ENCODE assay signal across 8 cellular contexts in genomic region chr11:73217131-73217809, GRCh38. TPM values are rescaled to one million over a fixed set of nuclear protein-coding genes. Genes with fewer than 3 reads are reported as not detected.
A peak's percentile ranks its signal among the peaks of the same experiment; 100 is the strongest.
DNase-seq lines count a peak whose midpoint lies in the region; ATAC-seq and TF ChIP-seq lines count a peak whose summit lies in the region.

No MANE protein-coding gene starts in this region.

- H3K4me1 Mint-ChIP-seq in activated T-cell treated with anti-CD3 and anti-CD28 coated beads, Interleukin-2, amount 50 U/mL, for 24 hours (ENCODE audit: low read depth) = peaks cover 7% of the 10 kb centered on the region
- H3K4me1 Mint-ChIP-seq in mesothelial cell of epicardium = peaks cover 44% of the 10 kb centered on the region

- ATAC-seq in GM21515 (IDR thresholded peaks at IDR 0.05; ENCODE audit: unreplicated experiment) (no peak), HG02678 (IDR thresholded peaks at IDR 0.05; ENCODE audit: unreplicated experiment) (no peak)

- H3K4me1 ChIP-seq in thyroid gland = peaks cover 45 to 48% of the 10 kb centered on the region in 2 donors

- H3K27ac Mint-ChIP-seq in activated T-cell treated with anti-CD3 and anti-CD28 coated beads, Interleukin-2, amount 50 U/mL, for 24 hours = no peak overlapping the region
- no peak overlapping the region for H3K27ac Mint-ChIP-seq in mesothelial cell of epicardium

- no peaks in the 10 kb centered on the region for H3K36me3 Mint-ChIP-seq in activated T-cell treated with anti-CD3 and anti-CD28 coated beads, Interleukin-2, amount 50 U/mL, for 24 hours (ENCODE audit: low read depth)
- no peaks in the 10 kb centered on the region for H3K36me3 Mint-ChIP-seq in mesothelial cell of epicardium

- no peak for DNase-seq in activated T-cell treated with anti-CD3 and anti-CD28 coated beads, Interleukin-2, amount 50 U/mL, for 24 hours
- DNase-seq in activated T-cell treated with anti-CD3 and anti-CD28 coated beads for 4 hours (no peak), caudate nucleus (lab: John Stamatoyannopoulos, UW) (peak in 10 of 61 donors; percentile 4 to 43 (median 27)), mesothelial cell of epicardium (ENCODE audit: low spot score in 2 of 2, unreplicated experiment in 2 of 2) (no peak), thyroid gland (peak; percentile 72), inferior parietal cortex (ENCODE audit: extremely low spot score) (no peak)

- H3K27ac ChIP-seq in caudate nucleus (ENCODE audit: low read depth, low read length) (peak overlapping the region; percentile 8), thyroid gland (peak overlapping the region; percentile 82 to 87 (median 84))

- peak overlapping the region; percentile 35 for H3K4me3 Mint-ChIP-seq in activated T-cell treated with anti-CD3 and anti-CD28 coated beads, Interleukin-2, amount 50 U/mL, for 24 hours
- H3K4me3 Mint-ChIP-seq in mesothelial cell of epicardium = peak overlapping the region; percentile 72

- H3K36me3 ChIP-seq in thyroid gland = no peaks in the 10 kb centered on the region

- intact Hi-C loops in thyroid gland (cut with DNase I) = no loop called here

- no peaks in the 10 kb centered on the region for H3K27me3 ChIP-seq in thyroid gland

- peak overlapping the region in 1 of 3 donors; percentile 58 for H3K4me3 ChIP-seq in thyroid gland (replicated peaks in 1 of 3)

- WGBS in thyroid gland, 2 donors = 62 to 66% methylated on average over 10 to 11 of the region's 15 CpGs

- no peaks in the 10 kb centered on the region for H3K9me3 ChIP-seq in thyroid gland

- H3K9me3 Mint-ChIP-seq in activated T-cell treated with anti-CD3 and anti-CD28 coated beads, Interleukin-2, amount 50 U/mL, for 24 hours = no peaks in the 10 kb centered on the region
- H3K9me3 Mint-ChIP-seq in mesothelial cell of epicardium = no peaks in the 10 kb centered on the region

- H3K27me3 Mint-ChIP-seq in activated T-cell treated with anti-CD3 and anti-CD28 coated beads, Interleukin-2, amount 50 U/mL, for 24 hours = peaks cover 35% of the 10 kb centered on the region
- H3K27me3 Mint-ChIP-seq in mesothelial cell of epicardium (ENCODE audit: low read depth) = peaks cover 24% of the 10 kb centered on the region

- no peak for TF ChIP-seq POLR2A in thyroid gland (IDR thresholded peaks at IDR 0.05)

- TF ChIP-seq CTCF in mesothelial cell of epicardium (IDR thresholded peaks at IDR 0.05; ENCODE audit: unreplicated experiment) (no peak), thyroid gland (IDR thresholded peaks at IDR 0.05) (no peak)

RNA-seq across cellular contexts. Expression of gene P2RY2, which starts 0.8 kb away (rescaled TPM):
- 4.0 to 4.5 TPM (median 4.5 TPM) in 3 replicates for total RNA-seq in mesothelial cell of epicardium
- total RNA-seq in thyroid gland = 10 to 100 TPM; 29.3 to 38.1 (median 37.7) TPM

RNA-seq across cellular contexts. Expression of gene P2RY6, which starts 54.9 kb away (rescaled TPM):
- total RNA-seq in mesothelial cell of epicardium (0.36 to 0.51 TPM (median 0.45 TPM) in 3 replicates), thyroid gland (1 to 10 TPM in 3 of 4 donors, under 1 TPM in 1; 0.93 to 4.0 (median 2.8) TPM)

Comparison
In these comparisons a context has a peak if more than half of its experiments do, and no peak if none do; other contexts are left out.
1. DNase-seq: peak in thyroid gland (2 of 2); none in activated T-cell treated with anti-CD3 and anti-CD28 coated beads, Interleukin-2, amount 50 U/mL, for 24 hours (single experiment), activated T-cell treated with anti-CD3 and anti-CD28 coated beads for 4 hours (single experiment), mesothelial cell of epicardium (0 of 2) and inferior parietal cortex (single experiment).